9 cellular contexts compared by ENCODE assay signal in genomic region chr2:54665436-54665856, GRCh38. TPM values are rescaled to one million over a fixed set of nuclear protein-coding genes. Genes with fewer than 3 reads are reported as not detected.
DNase-seq lines count a peak whose midpoint lies in the region; ATAC-seq and TF ChIP-seq lines count a peak whose summit lies in the region.
"Had no signal": no experiment of that assay in that cellular context is flagged by ENCODE, and none has a peak within 500 bp of the region (broad histone marks: within the 10 kb centered on the region; RNA-seq: fewer than 3 reads in every experiment).

No MANE protein-coding gene starts in this region.

- no peak overlapping the region for H3K23ac ChIP-seq in mesenchymal stem cell (ENCODE audit: low read length in 2 of 2)

- H3K14ac ChIP-seq in mesenchymal stem cell (ENCODE audit: low read length in 2 of 2), result no peak overlapping the region

- no peak overlapping the region for H2AK5ac ChIP-seq in mesenchymal stem cell (ENCODE audit: low read length, severe bottlenecking)

- peak overlapping the region; percentile 3 for H2BK120ac ChIP-seq in mesenchymal stem cell (ENCODE audit: low read depth, low read length)

- H3K9me3 ChIP-seq in mesenchymal stem cell (ENCODE audit: control insufficient read depth, low read length), result no peaks in the 10 kb centered on the region

- H3K79me1 ChIP-seq in mesenchymal stem cell (replicated peaks; ENCODE audit: low read length, poor library complexity, severe bottlenecking), result peaks cover 43% of the 10 kb centered on the region

- no peak overlapping the region for H4K8ac ChIP-seq in mesenchymal stem cell (ENCODE audit: low read length)

- WGBS in mesenchymal stem cell, result 31% methylated on average over 2 of the region's 3 CpGs

- H3K18ac ChIP-seq in mesenchymal stem cell (ENCODE audit: low read depth in 1 of 2, low read length in 2 of 2), result peak overlapping the region in 1 of 2 experiments; percentile 78

- DNase-seq in GDM1 (lab: John Stamatoyannopoulos, UW) (peak; percentile 13), HuH-7.5 (ENCODE audit: low spot score) (peak; percentile 68), SKM-1 (lab: John Stamatoyannopoulos, UW; ENCODE audit: unreplicated experiment) (peak; percentile 30), coronary artery (ENCODE audit: low spot score) (no peak), mesenchymal stem cell (peak; percentile 53), superior temporal gyrus (ENCODE audit: extremely low spot score) (peak; percentile 49), NK-92 (lab: John Stamatoyannopoulos, UW; ENCODE audit: unreplicated experiment) (no peak)
- DNase-seq: activated naive CD8-positive, alpha-beta T cell treated with anti-CD3 and anti-CD28 coated beads, Interleukin-2, amount 10 ng/mL, durations not matched to agents 7 days and 5 days had no signal

- H2AFZ ChIP-seq in mesenchymal stem cell (ENCODE audit: low read depth, low read length), result no peak overlapping the region

- no peak overlapping the region for H2BK15ac ChIP-seq in mesenchymal stem cell (ENCODE audit: low read depth, poor library complexity, severe bottlenecking)

- no peak overlapping the region for H4K91ac ChIP-seq in mesenchymal stem cell (ENCODE audit: low read length)

- H3K9ac ChIP-seq in mesenchymal stem cell (ENCODE audit: low read length), result peak overlapping the region; percentile 71

- H3K27ac ChIP-seq in coronary artery (peak overlapping the region; percentile 24 to 80), mesenchymal stem cell (ENCODE audit: low read length, poor library complexity, severe bottlenecking) (no peak overlapping the region)

- H3K4ac ChIP-seq in mesenchymal stem cell (ENCODE audit: low read depth in 1 of 2, low read length in 2 of 2), result peak overlapping the region in 1 of 2 experiments; percentile 67

- H2BK5ac ChIP-seq in mesenchymal stem cell (ENCODE audit: low read depth, low read length, poor library complexity, severe bottlenecking), result no peak overlapping the region

- peaks cover 57 to 86% of the 10 kb centered on the region in 2 experiments for H3K36me3 ChIP-seq in mesenchymal stem cell (ENCODE audit: control insufficient read depth in 1 of 2, insufficient read depth in 2 of 2, low read depth in 1 of 2, low read length in 2 of 2)

- H3K4me1 ChIP-seq in mesenchymal stem cell (ENCODE audit: control insufficient read depth, insufficient read depth, low read depth, low read length), result no peaks in the 10 kb centered on the region

- no peak for ATAC-seq in HG03460 (IDR thresholded peaks at IDR 0.05; ENCODE audit: unreplicated experiment)

- H2BK12ac ChIP-seq in mesenchymal stem cell (ENCODE audit: low read length in 2 of 2), result no peak overlapping the region

- H3K4me2 ChIP-seq in mesenchymal stem cell (ENCODE audit: low read length, poor library complexity, severe bottlenecking), result no peak overlapping the region

- peak; percentile 30 for TF ChIP-seq CTCF in coronary artery (IDR thresholded peaks at IDR 0.05)

- no peaks in the 10 kb centered on the region for H3K27me3 ChIP-seq in mesenchymal stem cell (ENCODE audit: control insufficient read depth in 1 of 2, insufficient read depth in 1 of 2, low read length in 2 of 2)

- H3K4me3 ChIP-seq in coronary artery (no peak overlapping the region), mesenchymal stem cell (ENCODE audit: insufficient read depth in 1 of 2, low read depth in 1 of 2, low read length in 2 of 2) (peak overlapping the region in 1 of 2 experiments; percentile 25)

RNA-seq across cellular contexts. Expression of gene EML6, which starts 58.0 kb away (rescaled TPM):
- 0.36 TPM for polyA plus RNA-seq in mesenchymal stem cell (2013, experiment 1 of 2)
- 0.25 TPM for polyA plus RNA-seq in mesenchymal stem cell (2013, experiment 2 of 2)

Comparison
In these comparisons a context has a peak if more than half of its experiments do, and no peak if none do; other contexts are left out.
1. DNase-seq: peak in GDM1 (single experiment), HuH-7.5 (single experiment), SKM-1 (single experiment), mesenchymal stem cell (single experiment) and superior temporal gyrus (single experiment); none in coronary artery (single experiment) and NK-92 (single experiment).